1 cellular context compared by ENCODE assay signal in genomic region chr14:100138082-100138787, GRCh38.
TF ChIP-seq lines count a peak whose summit lies in the region.

No MANE protein-coding gene starts in this region.

TF ChIP-seq in K562, 482 proteins besides CTCF, POLR2A, EP300 and RAD21 (continued from another document):
- TF ChIP-seq RBM25 (IDR thresholded peaks at IDR 0.05; ENCODE audit: low read depth, low read length, severe bottlenecking) (no peak), MLLT1 (IDR thresholded peaks at IDR 0.05) (no peak), CBFA2T3 (IDR thresholded peaks at IDR 0.05) (0 out of 2 replicates have a peak, but pooled peaks have one; percentile 6), HDAC3 (IDR thresholded peaks at IDR 0.05; ENCODE audit: borderline replicate concordance, partially characterized antibody) (no peak), ZNF766 (CRISPR knock-in tag; conservative IDR thresholded peaks at IDR 0.05) (no peak), CUX1 (CRISPR knock-in tag; IDR thresholded peaks at IDR 0.05) (no peak), ZNF143 (CRISPR knock-in tag; IDR thresholded peaks at IDR 0.05) (no peak), ZNF551 (CRISPR knock-in tag; IDR thresholded peaks at IDR 0.05) (no peak), SPI1 (IDR thresholded peaks at IDR 0.05; ENCODE audit: borderline replicate concordance, low read depth, low read length) (peak; percentile 6; the same call in 1 of the 2 replicates), TFAP4 (CRISPR knock-in tag; IDR thresholded peaks at IDR 0.05; ENCODE audit: borderline replicate concordance) (0 out of 2 replicates have a peak, but pooled peaks have one; percentile 8), FOXK2 (conservative IDR thresholded peaks at IDR 0.05 in 1 of 2, IDR thresholded peaks at IDR 0.05 in 1 of 2; ENCODE audit: low read depth in 2 of 2) (no peak), SRF (CRISPR knock-in tag; IDR thresholded peaks at IDR 0.05) (no peak), NFIC (IDR thresholded peaks at IDR 0.05) (no peak), CCNT2 (IDR thresholded peaks at IDR 0.05; ENCODE audit: borderline replicate concordance, extremely low read depth, insufficient read length, low read depth, low read length) (no peak), PHTF2 (CRISPR knock-in tag; IDR thresholded peaks at IDR 0.05) (no peak), ZZZ3 (IDR thresholded peaks at IDR 0.05) (no peak), MAX (CRISPR knock-in tag; IDR thresholded peaks at IDR 0.05) (peak; percentile 56), CREBBP (IDR thresholded peaks at IDR 0.05; ENCODE audit: low read depth, low read length) (no peak), ZNF12 (CRISPR knock-in tag; IDR thresholded peaks at IDR 0.05) (no peak), MTA3 (IDR thresholded peaks at IDR 0.05; ENCODE audit: borderline replicate concordance) (no peak), HMBOX1 (IDR thresholded peaks at IDR 0.05) (no peak)
